ENCODE assay signal across 17 cellular contexts in genomic region chr2:133516405-133517028, GRCh38. TPM values are rescaled to one million over a fixed set of nuclear protein-coding genes. Genes with fewer than 3 reads are reported as not detected.
A peak's percentile ranks its signal among the peaks of the same experiment; 100 is the strongest.
DNase-seq lines count a peak whose midpoint lies in the region; ATAC-seq, FAIRE-seq and TF ChIP-seq lines count a peak whose summit lies in the region.
"Had no signal": no experiment of that assay in that cellular context is flagged by ENCODE, and none has a peak within 500 bp of the region (broad histone marks: within the 10 kb centered on the region; RNA-seq: fewer than 3 reads in every experiment).

No MANE protein-coding gene starts in this region.

- H2BK15ac ChIP-seq in IMR-90 (ENCODE audit: low read depth, low read length), result no peak overlapping the region; the same call in 2 of the 3 replicates

- no peak overlapping the region for H4K91ac ChIP-seq in IMR-90 (ENCODE audit: insufficient read depth, low read depth, low read length)

- POLR2A ChIA-PET in IMR-90 (lab: Charles Lee; ENCODE audit: unreplicated experiment), result no interaction called here
- POLR2A ChIA-PET in K562 (lab: Yijun Ruan, JAX), result no interaction called here
- POLR2A ChIA-PET in HepG2 (lab: Yijun Ruan, JAX), result no interaction called here

- no peak overlapping the region for H4K8ac ChIP-seq in IMR-90 (ENCODE audit: low read depth in 2 of 2, low read length in 2 of 2)

- H2AK9ac ChIP-seq in IMR-90 (replicated peaks; ENCODE audit: low read depth, low read length, poor library complexity), result no peak overlapping the region

- dilution Hi-C loops in IMR-90 (cut with HindIII; ENCODE audit: low sequenced_read_pairs, unreplicated experiment), result no loop called here

- WGBS in IMR-90 (ENCODE audit: extremely low coverage in 2 of 2, insufficient read length in 1 of 2), 2 experiments, result no CpG with 5 or more reads among the region's 6 CpGs
- 5% methylated on average over 6 of the region's 6 CpGs for WGBS in K562 (ENCODE audit: insufficient coverage, low coverage, missing lambda C conversion rate)
- 76% methylated on average over 6 of the region's 6 CpGs for WGBS in HepG2 (ENCODE audit: low lambda C conversion rate)
- 88 to 90% methylated on average over 6 of the region's 6 CpGs for WGBS in lower leg skin, 2 donors

- H3K79me2 ChIP-seq in K562 (ENCODE audit: control insufficient read depth, insufficient read depth, low read length) (no peaks in the 10 kb centered on the region), HepG2 (ENCODE audit: insufficient read depth, low read length) (no peaks in the 10 kb centered on the region)

- H2AK5ac ChIP-seq in IMR-90 (ENCODE audit: low read depth, low read length), result 0 out of 2 replicates have a peak overlapping the region, but pooled peaks have one; percentile 21

- H3K4me1 ChIP-seq in IMR-90 (ENCODE audit: control insufficient read depth, insufficient read depth, low read length), result peaks cover 2% of the 10 kb centered on the region
- no peaks in the 10 kb centered on the region for H3K4me1 ChIP-seq in K562 (replicated peaks in 1 of 2; ENCODE audit: control insufficient read depth in 2 of 2, insufficient read depth in 2 of 2, low read length in 2 of 2)
- no peaks in the 10 kb centered on the region for H3K4me1 ChIP-seq in HepG2 (ENCODE audit: insufficient read depth, low read length)

- peaks cover 0 to 3% of the 10 kb centered on the region in 2 experiments; a peak in 2 of 4 replicates for H3K79me1 ChIP-seq in IMR-90 (ENCODE audit: low read depth in 1 of 2, low read length in 2 of 2)

- CTCF ChIA-PET in IMR-90 (lab: Yijun Ruan, JAX) (no interaction called here), K562 (lab: Yijun Ruan, JAX; ENCODE audit: low intra/inter-chr PET ratio) (no interaction called here), HepG2 (lab: Yijun Ruan, JAX; ENCODE audit: low intra/inter-chr PET ratio, low total read pairs) (no interaction called here)

- H3K27ac ChIP-seq in IMR-90 (ENCODE audit: insufficient read depth, low read length) (no peak overlapping the region), K562 (ENCODE audit: extremely low read depth, low read depth, low read length) (no peak overlapping the region), HepG2 (ENCODE audit: extremely low read length, insufficient read depth, low read length) (no peak overlapping the region)

- peak overlapping the region; percentile 54 for H3K14ac ChIP-seq in IMR-90 (replicated peaks; ENCODE audit: low read depth, low read length)

- no peak for TF ChIP-seq EP300 in K562 (IDR thresholded peaks at IDR 0.05; ENCODE audit: low read length)
- no peak for TF ChIP-seq EP300 in HepG2 (IDR thresholded peaks at IDR 0.05; ENCODE audit: low read depth in 2 of 2, low read length in 2 of 2)
- TF ChIP-seq EP300 in HepG2 (CRISPR knock-in tag; IDR thresholded peaks at IDR 0.05; ENCODE audit: borderline replicate concordance), result no peak

- no peak overlapping the region for H3K4me2 ChIP-seq in IMR-90 (ENCODE audit: low read depth, low read length)
- H3K4me2 ChIP-seq in K562 (ENCODE audit: insufficient read depth, low read length), result no peak overlapping the region
- no peak overlapping the region for H3K4me2 ChIP-seq in HepG2 (ENCODE audit: low read depth, low read length)

- FAIRE-seq in K562 (lab: Jason Lieb, UNC) (no peak), HepG2 (lab: Jason Lieb, UNC) (no peak)
- FAIRE-seq: GM12892, GM19239 had no signal

- H3K4me3 ChIP-seq in IMR-90 (ENCODE audit: insufficient read depth, low read depth, low read length) (no peak overlapping the region), K562 (no peak overlapping the region), HepG2 (replicated peaks in 1 of 3; ENCODE audit: insufficient read depth in 1 of 3, low read depth in 2 of 3, low read length in 3 of 3) (no peak overlapping the region), lower leg skin (ENCODE audit: low read depth, poor library complexity, severe bottlenecking) (no peak overlapping the region)

- DNase-seq in IMR-90 (peak; percentile 15), K562 (ENCODE audit: extremely low read depth in 1 of 4, low spot score in 3 of 4) (no peak), HepG2 (ENCODE audit: low spot score) (no peak), NCI-H1105 treated with DMSO at 0.1 percent for 48 hours (lab: John Stamatoyannopoulos, UW) (no peak), lower leg skin (ENCODE audit: low spot score in 2 of 2) (no peak), inferior parietal cortex (ENCODE audit: extremely low spot score) (no peak)
- DNase-seq in activated naive CD4-positive, alpha-beta T cell treated with anti-CD3 and anti-CD28 coated beads, Interleukin-2, amount 50 U/mL, for 16 hours, result no peak
- DNase-seq: CD8-positive, alpha-beta T cell; COR-L47; DND-41; GDM1; GOT3; H9; KBM-7 had no signal

- H3K9ac ChIP-seq in IMR-90 (ENCODE audit: low read depth, low read length), result no peak overlapping the region
- no peak overlapping the region for H3K9ac ChIP-seq in K562 (ENCODE audit: insufficient read depth in 1 of 2, low read depth in 2 of 2, low read length in 2 of 2)
- no peak overlapping the region for H3K9ac ChIP-seq in HepG2 (ENCODE audit: insufficient read depth, low read depth, low read length)

- intact Hi-C loops in IMR-90 (cut with micrococcal nuclease) (no loop called here), K562 (cut with micrococcal nuclease) (no loop called here), HepG2 (cut with micrococcal nuclease; ENCODE audit: unreplicated experiment) (no loop called here), lower leg skin (cut with DNase I; ENCODE audit: low total_unique reads) (no loop called here)

- H3K9me1 ChIP-seq in IMR-90 (ENCODE audit: insufficient read depth, low read length) (no peaks in the 10 kb centered on the region; the same call in 1 of the 2 replicates), K562 (ENCODE audit: control insufficient read depth, insufficient read depth, low read length) (no peaks in the 10 kb centered on the region)

- H3K18ac ChIP-seq in IMR-90 (ENCODE audit: low read depth, low read length), result no peak overlapping the region

- 0 out of 2 replicates have a peak overlapping the region, but pooled peaks have one; percentile 13 for H3K23ac ChIP-seq in IMR-90 (ENCODE audit: low read depth, low read length)

- TF ChIP-seq RAD21 in IMR-90 (IDR thresholded peaks at IDR 0.05; ENCODE audit: low read length) (no peak), K562 (CRISPR knock-in tag; conservative IDR thresholded peaks at IDR 0.05 in 1 of 2, IDR thresholded peaks at IDR 0.05 in 1 of 2) (no peak), HepG2 (CRISPR knock-in tag; IDR thresholded peaks at IDR 0.05) (no peak)

- H2BK20ac ChIP-seq in IMR-90 (ENCODE audit: low read depth, low read length), result 0 out of 2 replicates have a peak overlapping the region, but pooled peaks have one; percentile 47

- no peak overlapping the region for H4K5ac ChIP-seq in IMR-90 (ENCODE audit: low read depth, low read length)

- H3K9me3 ChIP-seq in IMR-90 (ENCODE audit: control insufficient read depth, insufficient read depth, low read length) (no peaks in the 10 kb centered on the region), K562 (replicated peaks; ENCODE audit: control insufficient read depth, insufficient read depth, low read depth, low read length) (no peaks in the 10 kb centered on the region; the same call in 1 of the 2 replicates), HepG2 (ENCODE audit: low read length) (no peaks in the 10 kb centered on the region)

- in situ Hi-C loops in IMR-90 (cut with MboI; ENCODE audit: low sequenced_read_pairs), result no loop called here
- in situ Hi-C loops in K562 (cut with MboI), result no loop called here
- in situ Hi-C loops in HepG2 (cut with HindIII; ENCODE audit: extremely low pct_ligation_motif_present, low pct_unique_long_range_greater_than_20kb), result loop anchor here (5.0 kb wide), 1 partner anchor 266 kb away; no protein-coding TSS in a partner anchor

- BruUV-seq in IMR-90 (replicated peaks; lab: Mats Ljungman, UMichigan), result no TSS peak
- no TSS peak for BruUV-seq in K562 (replicated peaks; lab: Mats Ljungman, UMichigan)
- BruUV-seq in HepG2 (replicated peaks; lab: Mats Ljungman, UMichigan), result no TSS peak

- H3K27me3 ChIP-seq in IMR-90 (ENCODE audit: control insufficient read depth, insufficient read depth, low read length) (no peaks in the 10 kb centered on the region), K562 (ENCODE audit: control insufficient read depth in 2 of 2, insufficient read depth in 2 of 2, low read length in 2 of 2) (no peaks in the 10 kb centered on the region), HepG2 (ENCODE audit: control insufficient read depth in 1 of 2, insufficient read depth in 2 of 2, low read length in 2 of 2) (no peaks in the 10 kb centered on the region)

- H3K4ac ChIP-seq in IMR-90 (ENCODE audit: low read depth, low read length), result peak overlapping the region; percentile 33; the same call in 1 of the 2 replicates

- TF ChIP-seq CTCF in IMR-90 (conservative IDR thresholded peaks at IDR 0.05; ENCODE audit: low read depth, low read length), result no peak
- no peak for TF ChIP-seq CTCF in K562 (IDR thresholded peaks at IDR 0.05 in 2 of 3, conservative IDR thresholded peaks at IDR 0.05 in 1 of 3; ENCODE audit: insufficient read depth in 2 of 3, low read depth in 1 of 3, low read length in 3 of 3)
- TF ChIP-seq CTCF in HepG2 (CRISPR knock-in tag; IDR thresholded peaks at IDR 0.05), result no peak
- TF ChIP-seq CTCF in lower leg skin (IDR thresholded peaks at IDR 0.05), result no peak

- ATAC-seq in IMR-90 (ENCODE audit: low read depth) (no peak), K562 (no peak), HepG2 (no peak)
- ATAC-seq: CD8-positive, alpha-beta T cell had no signal

- no peak overlapping the region for H3K56ac ChIP-seq in IMR-90 (ENCODE audit: extremely low read depth, insufficient read depth, low read length)

- H4K20me1 ChIP-seq in IMR-90 (ENCODE audit: insufficient read depth, low read length), result no peaks in the 10 kb centered on the region
- no peaks in the 10 kb centered on the region for H4K20me1 ChIP-seq in K562 (replicated peaks; ENCODE audit: control insufficient read depth, insufficient read depth, low read length)
- H4K20me1 ChIP-seq in HepG2 (ENCODE audit: insufficient read depth, low read length), result no peaks in the 10 kb centered on the region

- TF ChIP-seq POLR2A in IMR-90 (IDR thresholded peaks at IDR 0.05; ENCODE audit: low read depth, low read length) (no peak), K562 (conservative IDR thresholded peaks at IDR 0.05) (no peak), HepG2 (IDR thresholded peaks at IDR 0.05; ENCODE audit: insufficient read depth in 1 of 2, low read depth in 2 of 2, low read length in 2 of 2) (no peak), lower leg skin (IDR thresholded peaks at IDR 0.05) (no peak)

- H2BK5ac ChIP-seq in IMR-90 (ENCODE audit: low read depth, low read length, poor library complexity, severe bottlenecking), result no peak overlapping the region

- H3K36me3 ChIP-seq in IMR-90 (ENCODE audit: control insufficient read depth, insufficient read depth, low read length) (no peaks in the 10 kb centered on the region), K562 (ENCODE audit: control insufficient read depth, insufficient read depth, low read length) (no peaks in the 10 kb centered on the region), HepG2 (replicated peaks in 1 of 2; ENCODE audit: control insufficient read depth in 1 of 2, insufficient read depth in 2 of 2, low read length in 2 of 2) (no peaks in the 10 kb centered on the region)

- no peak overlapping the region for H2AFZ ChIP-seq in IMR-90 (replicated peaks; ENCODE audit: low read length, poor library complexity)
- H2AFZ ChIP-seq in K562 (ENCODE audit: low read depth, low read length), result no peak overlapping the region
- no peak overlapping the region for H2AFZ ChIP-seq in HepG2 (ENCODE audit: low read length)

- no peak overlapping the region for H2BK120ac ChIP-seq in IMR-90 (ENCODE audit: low read depth, low read length)

RNA-seq across cellular contexts. Expression of gene NCKAP5, which starts 51.7 kb away (rescaled TPM):
- total RNA-seq in IMR-90 (2012; rRNA removed) (3.9 and 5.3 TPM in 2 replicates), K562 (2014; rRNA removed) (not detected in 2 replicates), K562 (2014; rRNA removed; fragmentation: Illumina TruSeq; extraction: Trizol) (not detected in 2 replicates), K562 (2015; rRNA removed; fragmentation: Illumina TruSeq; extraction: Trizol) (not detected in 2 replicates), K562 (2021) (not detected in 2 replicates), HepG2 (2016; rRNA removed; fragmentation: Illumina TruSeq; extraction: Trizol) (not detected in 2 replicates), lower leg skin (1 to 10 TPM; 2.0 to 5.1 (median 3.6) TPM)
- polyA plus RNA-seq in IMR-90 (2012; rRNA removed) (2.3 and 2.7 TPM in 2 replicates), K562 (2011; rRNA removed) (not detected in 2 replicates), K562 (2014; fragmentation: Illumina TruSeq; extraction: Trizol) (not detected in 2 replicates), K562 (2014; fragmentation: Nextera tagmentation; extraction: Ambion mirVana) (not detected), K562 (2014; rRNA removed) (not detected in 2 replicates), HepG2 (2011; rRNA removed) (0.01 and 0.04 TPM in 2 replicates)
- polyA plus RNA-seq in IMR-90 (2012; cell fraction: cytosol; rRNA removed), result 0.97 and 1.5 TPM in 2 replicates
- polyA plus RNA-seq in IMR-90 (2012; cell fraction: nucleus; rRNA removed; ENCODE audit: low replicate concordance), result 1.2 and 3.6 TPM in 2 replicates
- not detected in 2 replicates for total RNA-seq in K562 (2011; cell fraction: chromatin; rRNA removed; ENCODE audit: low replicate concordance)
- not detected in 2 replicates for total RNA-seq in K562 (2011; cell fraction: nucleolus; rRNA removed)
- total RNA-seq in K562 (2011; cell fraction: nucleoplasm; rRNA removed), result not detected in 2 replicates
- polyA plus RNA-seq in K562 (2011; cell fraction: cytosol; rRNA removed), result not detected in 2 replicates
- not detected in 2 replicates for polyA plus RNA-seq in K562 (2011; cell fraction: nucleus; rRNA removed)
- not detected in 2 replicates for polyA plus RNA-seq in K562 (2012)
- not detected in 2 replicates for polyA minus RNA-seq in K562 (2011; rRNA and poly(A)+ RNA removed)
- not detected in 2 replicates for polyA minus RNA-seq in K562 (2011; cell fraction: cytosol; rRNA and poly(A)+ RNA removed)
- not detected in 2 replicates for polyA minus RNA-seq in K562 (2011; cell fraction: nucleus; rRNA and poly(A)+ RNA removed)
- not detected in 2 replicates for total RNA-seq in HepG2 (2016; cell fraction: cytosol; rRNA removed; fragmentation: Illumina TruSeq; extraction: Trizol; ENCODE audit: low read depth)
- total RNA-seq in HepG2 (2016; cell fraction: insoluble cytoplasmic fraction; rRNA removed; fragmentation: Illumina TruSeq; extraction: Trizol), result not detected in 2 replicates
- total RNA-seq in HepG2 (2016; cell fraction: membrane; rRNA removed; fragmentation: Illumina TruSeq; extraction: Trizol), result not detected in 2 replicates
- not detected in 2 replicates for total RNA-seq in HepG2 (2016; cell fraction: nucleus; rRNA removed; fragmentation: Illumina TruSeq; extraction: Trizol)
- 0.01 TPM in 1 of 2 replicates, not detected in the other for polyA plus RNA-seq in HepG2 (2011; cell fraction: cytosol; rRNA removed)
- polyA plus RNA-seq in HepG2 (2011; cell fraction: nucleus; rRNA removed), result 0.02 TPM in 1 of 2 replicates, not detected in the other
- polyA plus RNA-seq in HepG2 (2012), result not detected in 2 replicates
- polyA plus RNA-seq in HepG2 (2016; cell fraction: cytosol; fragmentation: Illumina TruSeq; extraction: Trizol; ENCODE audit: low read depth), result not detected in 2 replicates
- polyA plus RNA-seq in HepG2 (2016; cell fraction: insoluble cytoplasmic fraction; fragmentation: Illumina TruSeq; extraction: Trizol; ENCODE audit: low read depth), result not detected in 2 replicates
- not detected in 2 replicates for polyA plus RNA-seq in HepG2 (2016; cell fraction: membrane; fragmentation: Illumina TruSeq; extraction: Trizol; ENCODE audit: low read depth)
- polyA plus RNA-seq in HepG2 (2016; cell fraction: nucleus; fragmentation: Illumina TruSeq; extraction: Trizol; ENCODE audit: insufficient read depth, low read depth), result not detected in 2 replicates
- 0.06 and 5.5 TPM in 2 replicates for polyA minus RNA-seq in HepG2 (2011; rRNA and poly(A)+ RNA removed; ENCODE audit: low replicate concordance)
- polyA minus RNA-seq in HepG2 (2011; cell fraction: cytosol; rRNA and poly(A)+ RNA removed), result not detected in 2 replicates
- polyA minus RNA-seq in HepG2 (2011; cell fraction: nucleus; rRNA and poly(A)+ RNA removed), result 0.13 and 0.75 TPM in 2 replicates
- total RNA-seq: CD8-positive, alpha-beta T cell had no signal
- polyA plus RNA-seq: CD14-positive monocyte had no signal
